1 cellular context compared by ENCODE assay signal in the genomic region with DNA sequence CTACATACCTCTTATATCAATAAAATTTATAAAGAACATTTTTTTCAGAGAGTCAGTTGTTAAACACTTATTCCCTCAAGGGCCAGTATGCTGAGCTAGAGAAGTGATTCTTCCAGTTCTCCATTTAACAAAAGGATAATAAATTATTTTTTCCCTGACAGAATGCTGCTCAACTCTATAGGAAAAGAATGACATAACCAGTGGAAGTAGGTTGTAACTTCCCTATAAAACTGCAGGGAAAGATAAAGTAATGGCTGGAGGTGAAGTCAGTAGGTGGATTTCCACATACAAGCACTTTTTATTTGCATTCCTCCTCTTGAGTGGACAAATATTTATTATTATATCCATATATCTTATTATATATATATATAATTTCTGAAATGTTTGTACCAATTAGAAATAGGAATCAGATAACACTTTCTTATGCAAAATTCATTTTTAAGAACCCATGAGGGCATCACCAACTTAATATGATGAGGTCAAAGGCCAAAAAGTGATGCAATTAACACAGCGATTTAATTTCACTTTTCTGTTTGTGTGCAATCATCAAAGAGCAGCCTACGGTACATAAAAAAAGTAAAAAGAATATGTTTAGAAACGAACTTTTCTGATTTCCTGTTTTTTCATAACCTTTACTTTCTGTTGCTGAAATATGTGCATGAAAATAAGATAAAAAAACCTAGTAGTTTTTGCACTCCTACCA.
TF ChIP-seq lines count a peak whose summit lies in the region.

No MANE protein-coding gene starts in this region.

TF ChIP-seq in GM23338, 12 proteins besides CTCF, POLR2A, EP300 and RAD21 (continued from another document):
- TF ChIP-seq, protein P1, sequence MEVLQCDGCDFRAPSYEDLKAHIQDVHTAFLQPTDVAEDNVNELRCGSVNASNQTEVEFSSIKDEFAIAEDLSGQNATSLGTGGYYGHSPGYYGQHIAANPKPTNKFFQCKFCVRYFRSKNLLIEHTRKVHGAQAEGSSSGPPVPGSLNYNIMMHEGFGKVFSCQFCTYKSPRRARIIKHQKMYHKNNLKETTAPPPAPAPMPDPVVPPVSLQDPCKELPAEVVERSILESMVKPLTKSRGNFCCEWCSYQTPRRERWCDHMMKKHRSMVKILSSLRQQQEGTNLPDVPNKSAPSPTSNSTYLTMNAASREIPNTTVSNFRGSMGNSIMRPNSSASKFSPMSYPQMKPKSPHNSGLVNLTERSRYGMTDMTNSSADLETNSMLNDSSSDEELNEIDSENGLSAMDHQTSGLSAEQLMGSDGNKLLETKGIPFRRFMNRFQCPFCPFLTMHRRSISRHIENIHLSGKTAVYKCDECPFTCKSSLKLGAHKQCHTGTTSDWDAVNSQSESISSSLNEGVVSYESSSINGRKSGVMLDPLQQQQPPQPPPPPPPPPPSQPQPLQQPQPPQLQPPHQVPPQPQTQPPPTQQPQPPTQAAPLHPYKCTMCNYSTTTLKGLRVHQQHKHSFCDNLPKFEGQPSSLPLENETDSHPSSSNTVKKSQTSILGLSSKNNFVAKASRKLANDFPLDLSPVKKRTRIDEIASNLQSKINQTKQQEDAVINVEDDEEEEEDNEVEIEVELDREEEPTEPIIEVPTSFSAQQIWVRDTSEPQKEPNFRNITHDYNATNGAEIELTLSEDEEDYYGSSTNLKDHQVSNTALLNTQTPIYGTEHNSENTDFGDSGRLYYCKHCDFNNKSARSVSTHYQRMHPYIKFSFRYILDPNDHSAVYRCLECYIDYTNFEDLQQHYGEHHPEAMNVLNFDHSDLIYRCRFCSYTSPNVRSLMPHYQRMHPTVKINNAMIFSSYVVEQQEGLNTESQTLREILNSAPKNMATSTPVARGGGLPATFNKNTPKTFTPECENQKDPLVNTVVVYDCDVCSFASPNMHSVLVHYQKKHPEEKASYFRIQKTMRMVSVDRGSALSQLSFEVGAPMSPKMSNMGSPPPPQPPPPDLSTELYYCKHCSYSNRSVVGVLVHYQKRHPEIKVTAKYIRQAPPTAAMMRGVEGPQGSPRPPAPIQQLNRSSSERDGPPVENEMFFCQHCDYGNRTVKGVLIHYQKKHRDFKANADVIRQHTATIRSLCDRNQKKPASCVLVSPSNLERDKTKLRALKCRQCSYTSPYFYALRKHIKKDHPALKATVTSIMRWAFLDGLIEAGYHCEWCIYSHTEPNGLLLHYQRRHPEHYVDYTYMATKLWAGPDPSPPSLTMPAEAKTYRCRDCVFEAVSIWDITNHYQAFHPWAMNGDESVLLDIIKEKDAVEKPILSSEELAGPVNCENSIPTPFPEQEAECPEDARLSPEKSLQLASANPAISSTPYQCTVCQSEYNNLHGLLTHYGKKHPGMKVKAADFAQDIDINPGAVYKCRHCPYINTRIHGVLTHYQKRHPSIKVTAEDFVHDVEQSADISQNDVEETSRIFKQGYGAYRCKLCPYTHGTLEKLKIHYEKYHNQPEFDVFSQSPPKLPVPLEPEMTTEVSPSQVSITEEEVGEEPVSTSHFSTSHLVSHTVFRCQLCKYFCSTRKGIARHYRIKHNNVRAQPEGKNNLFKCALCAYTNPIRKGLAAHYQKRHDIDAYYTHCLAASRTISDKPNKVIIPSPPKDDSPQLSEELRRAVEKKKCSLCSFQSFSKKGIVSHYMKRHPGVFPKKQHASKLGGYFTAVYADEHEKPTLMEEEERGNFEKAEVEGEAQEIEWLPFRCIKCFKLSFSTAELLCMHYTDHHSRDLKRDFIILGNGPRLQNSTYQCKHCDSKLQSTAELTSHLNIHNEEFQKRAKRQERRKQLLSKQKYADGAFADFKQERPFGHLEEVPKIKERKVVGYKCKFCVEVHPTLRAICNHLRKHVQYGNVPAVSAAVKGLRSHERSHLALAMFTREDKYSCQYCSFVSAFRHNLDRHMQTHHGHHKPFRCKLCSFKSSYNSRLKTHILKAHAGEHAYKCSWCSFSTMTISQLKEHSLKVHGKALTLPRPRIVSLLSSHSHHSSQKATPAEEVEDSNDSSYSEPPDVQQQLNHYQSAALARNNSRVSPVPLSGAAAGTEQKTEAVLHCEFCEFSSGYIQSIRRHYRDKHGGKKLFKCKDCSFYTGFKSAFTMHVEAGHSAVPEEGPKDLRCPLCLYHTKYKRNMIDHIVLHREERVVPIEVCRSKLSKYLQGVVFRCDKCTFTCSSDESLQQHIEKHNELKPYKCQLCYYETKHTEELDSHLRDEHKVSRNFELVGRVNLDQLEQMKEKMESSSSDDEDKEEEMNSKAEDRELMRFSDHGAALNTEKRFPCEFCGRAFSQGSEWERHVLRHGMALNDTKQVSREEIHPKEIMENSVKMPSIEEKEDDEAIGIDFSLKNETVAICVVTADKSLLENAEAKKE (CRISPR knock-in tag; IDR thresholded peaks at IDR 0.05) = no peak
- no peak for TF ChIP-seq EZH2 (IDR thresholded peaks at IDR 0.05; ENCODE audit: low read depth, unreplicated experiment)
- TF ChIP-seq NANOG (IDR thresholded peaks at IDR 0.05; ENCODE audit: borderline replicate concordance) = no peak
- TF ChIP-seq, protein P2, sequence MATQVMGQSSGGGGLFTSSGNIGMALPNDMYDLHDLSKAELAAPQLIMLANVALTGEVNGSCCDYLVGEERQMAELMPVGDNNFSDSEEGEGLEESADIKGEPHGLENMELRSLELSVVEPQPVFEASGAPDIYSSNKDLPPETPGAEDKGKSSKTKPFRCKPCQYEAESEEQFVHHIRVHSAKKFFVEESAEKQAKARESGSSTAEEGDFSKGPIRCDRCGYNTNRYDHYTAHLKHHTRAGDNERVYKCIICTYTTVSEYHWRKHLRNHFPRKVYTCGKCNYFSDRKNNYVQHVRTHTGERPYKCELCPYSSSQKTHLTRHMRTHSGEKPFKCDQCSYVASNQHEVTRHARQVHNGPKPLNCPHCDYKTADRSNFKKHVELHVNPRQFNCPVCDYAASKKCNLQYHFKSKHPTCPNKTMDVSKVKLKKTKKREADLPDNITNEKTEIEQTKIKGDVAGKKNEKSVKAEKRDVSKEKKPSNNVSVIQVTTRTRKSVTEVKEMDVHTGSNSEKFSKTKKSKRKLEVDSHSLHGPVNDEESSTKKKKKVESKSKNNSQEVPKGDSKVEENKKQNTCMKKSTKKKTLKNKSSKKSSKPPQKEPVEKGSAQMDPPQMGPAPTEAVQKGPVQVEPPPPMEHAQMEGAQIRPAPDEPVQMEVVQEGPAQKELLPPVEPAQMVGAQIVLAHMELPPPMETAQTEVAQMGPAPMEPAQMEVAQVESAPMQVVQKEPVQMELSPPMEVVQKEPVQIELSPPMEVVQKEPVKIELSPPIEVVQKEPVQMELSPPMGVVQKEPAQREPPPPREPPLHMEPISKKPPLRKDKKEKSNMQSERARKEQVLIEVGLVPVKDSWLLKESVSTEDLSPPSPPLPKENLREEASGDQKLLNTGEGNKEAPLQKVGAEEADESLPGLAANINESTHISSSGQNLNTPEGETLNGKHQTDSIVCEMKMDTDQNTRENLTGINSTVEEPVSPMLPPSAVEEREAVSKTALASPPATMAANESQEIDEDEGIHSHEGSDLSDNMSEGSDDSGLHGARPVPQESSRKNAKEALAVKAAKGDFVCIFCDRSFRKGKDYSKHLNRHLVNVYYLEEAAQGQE (IDR thresholded peaks at IDR 0.05; ENCODE audit: unreplicated experiment) = no peak
- TF ChIP-seq POLR2AphosphoS5 (IDR thresholded peaks at IDR 0.05; ENCODE audit: low read depth) = no peak
- TF ChIP-seq CREB1 (CRISPR knock-in tag; IDR thresholded peaks at IDR 0.05; ENCODE audit: low read depth) = no peak
- TF ChIP-seq ZNF114 (CRISPR knock-in tag; IDR thresholded peaks at IDR 0.05) = no peak
- TF ChIP-seq, protein P3, sequence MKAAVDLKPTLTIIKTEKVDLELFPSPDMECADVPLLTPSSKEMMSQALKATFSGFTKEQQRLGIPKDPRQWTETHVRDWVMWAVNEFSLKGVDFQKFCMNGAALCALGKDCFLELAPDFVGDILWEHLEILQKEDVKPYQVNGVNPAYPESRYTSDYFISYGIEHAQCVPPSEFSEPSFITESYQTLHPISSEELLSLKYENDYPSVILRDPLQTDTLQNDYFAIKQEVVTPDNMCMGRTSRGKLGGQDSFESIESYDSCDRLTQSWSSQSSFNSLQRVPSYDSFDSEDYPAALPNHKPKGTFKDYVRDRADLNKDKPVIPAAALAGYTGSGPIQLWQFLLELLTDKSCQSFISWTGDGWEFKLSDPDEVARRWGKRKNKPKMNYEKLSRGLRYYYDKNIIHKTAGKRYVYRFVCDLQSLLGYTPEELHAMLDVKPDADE (IDR thresholded peaks at IDR 0.05) = no peak
